In genomic region chr20:34558320-34559202, GRCh38 we compare ENCODE assay signal across 8 cellular contexts. TPM values are rescaled to one million over a fixed set of nuclear protein-coding genes. Genes with fewer than 3 reads are reported as not detected.
DNase-seq lines count a peak whose midpoint lies in the region; ATAC-seq and TF ChIP-seq lines count a peak whose summit lies in the region.

Gene MAP1LC3A, plus strand, starts transcription at chr20:34558718. Its CDS starts 151 bp downstream, at chr20:34558869.

- no peaks in the 10 kb centered on the region for H3K27me3 ChIP-seq in CD4-positive, CD25-positive, alpha-beta regulatory T cell (ENCODE audit: control insufficient read depth, insufficient read depth, low read length)
- H3K27me3 ChIP-seq in GM23338 (ENCODE audit: insufficient read depth) (peaks cover 6% of the 10 kb centered on the region; the same call in 1 of the 2 replicates), mononuclear cell (ENCODE audit: insufficient read depth, low read length) (no peaks in the 10 kb centered on the region)

- H3K36me3 Mint-ChIP-seq in CD4-positive, CD25-positive, alpha-beta regulatory T cell = peaks cover 3% of the 10 kb centered on the region
- H3K36me3 Mint-ChIP-seq in GM23338 (ENCODE audit: low read depth) = no peaks in the 10 kb centered on the region; the same call in 1 of the 3 replicates
- H3K36me3 Mint-ChIP-seq in activated T-cell treated with anti-CD3 and anti-CD28 coated beads, Interleukin-2, amount 50 U/mL, for 4 hours (ENCODE audit: insufficient read depth) = no peaks in the 10 kb centered on the region

- no peaks in the 10 kb centered on the region for H3K36me3 ChIP-seq in CD4-positive, CD25-positive, alpha-beta regulatory T cell (ENCODE audit: control insufficient read depth, insufficient read depth, low read length)
- H3K36me3 ChIP-seq in GM23338 (ENCODE audit: insufficient read depth) = no peaks in the 10 kb centered on the region

- peaks cover 0 to 3% (median 0%) of the 10 kb centered on the region in 7 donors for H3K9me3 Mint-ChIP-seq in CD4-positive, CD25-positive, alpha-beta regulatory T cell
- no peaks in the 10 kb centered on the region for H3K9me3 Mint-ChIP-seq in GM23338
- no peaks in the 10 kb centered on the region for H3K9me3 Mint-ChIP-seq in activated T-cell treated with anti-CD3 and anti-CD28 coated beads, Interleukin-2, amount 50 U/mL, for 4 hours

- no peaks in the 10 kb centered on the region; the same call in 1 of the 2 replicates for H4K20me1 ChIP-seq in GM23338 (replicated peaks; ENCODE audit: insufficient read depth)

- H3K27ac Mint-ChIP-seq in CD4-positive, CD25-positive, alpha-beta regulatory T cell = peak within 1 kb of the TSS; percentile 88 to 97 (median 95)
- 0 out of 2 replicates have a peak within 1 kb of the TSS, but pooled peaks have one; percentile 8 for H3K27ac Mint-ChIP-seq in GM23338

- H3F3A ChIP-seq in GM23338 (replicated peaks; ENCODE audit: low read depth) = no peaks in the 10 kb centered on the region

- peaks cover 4% of the 10 kb centered on the region for H3K4me1 ChIP-seq in CD4-positive, CD25-positive, alpha-beta regulatory T cell (ENCODE audit: control insufficient read depth, insufficient read depth, low read length, poor library complexity, severe bottlenecking)
- H3K4me1 ChIP-seq in GM23338 (ENCODE audit: insufficient read depth) (no peaks in the 10 kb centered on the region), mononuclear cell (ENCODE audit: insufficient read depth, low read length) (peaks cover 9% of the 10 kb centered on the region)

- no peaks in the 10 kb centered on the region for H3K27me3 Mint-ChIP-seq in CD4-positive, CD25-positive, alpha-beta regulatory T cell
- peaks cover 3% of the 10 kb centered on the region for H3K27me3 Mint-ChIP-seq in GM23338 (ENCODE audit: insufficient read depth, low read depth, poor library complexity)
- no peaks in the 10 kb centered on the region for H3K27me3 Mint-ChIP-seq in activated T-cell treated with anti-CD3 and anti-CD28 coated beads, Interleukin-2, amount 50 U/mL, for 4 hours (ENCODE audit: low read depth)

- ATAC-seq in CD4-positive, CD25-positive, alpha-beta regulatory T cell (ENCODE audit: low read depth in 2 of 2) = peak; percentile 76 to 79
- ATAC-seq in GM23338 (peak; percentile 78), HG03039 (IDR thresholded peaks at IDR 0.05; ENCODE audit: unreplicated experiment) (no peak)
- ATAC-seq in activated T-cell treated with anti-CD3 and anti-CD28 coated beads, Interleukin-2, amount 50 U/mL, for 4 hours = peak; percentile 91 to 93

- H3K4me1 Mint-ChIP-seq in CD4-positive, CD25-positive, alpha-beta regulatory T cell = peaks cover 9 to 23% (median 16%) of the 10 kb centered on the region in 4 donors
- peaks cover 3% of the 10 kb centered on the region; the same call in 1 of the 3 replicates for H3K4me1 Mint-ChIP-seq in GM23338
- H3K4me1 Mint-ChIP-seq in activated T-cell treated with anti-CD3 and anti-CD28 coated beads, Interleukin-2, amount 50 U/mL, for 4 hours (ENCODE audit: low read depth) = peaks cover 14% of the 10 kb centered on the region

- DNase-seq in CD4-positive, CD25-positive, alpha-beta regulatory T cell = peak; percentile 91 to 96 (median 92)
- DNase-seq in GM23338 (ENCODE audit: low spot score) = peak; percentile 98
- peak; percentile 75 for DNase-seq in NCI-H2196 treated with DMSO at 0.1 percent for 48 hours (lab: John Stamatoyannopoulos, UW; ENCODE audit: unreplicated experiment)
- peak; percentile 93 for DNase-seq in activated T-cell treated with anti-CD3 and anti-CD28 coated beads, Interleukin-2, amount 50 U/mL, for 4 hours
- DNase-seq in epithelial cell of proximal tubule (ENCODE audit: low read depth) = no peak
- DNase-seq in stimulated activated CD8-positive, alpha-beta memory T cell treated with anti-CD3 and anti-CD28 coated beads, Interleukin-15, amount 100 ng/mL, for 4 hours (ENCODE audit: low read depth in 2 of 2) = peak; percentile 84

- no peaks in the 10 kb centered on the region for H3K9me3 ChIP-seq in CD4-positive, CD25-positive, alpha-beta regulatory T cell (ENCODE audit: control insufficient read depth in 2 of 2, low read length in 2 of 2)
- H3K9me3 ChIP-seq in mononuclear cell (ENCODE audit: low read depth, low read length) = no peaks in the 10 kb centered on the region

- peak within 1 kb of the TSS; percentile 100 for H2AFZ ChIP-seq in GM23338

- H3K4me3 Mint-ChIP-seq in CD4-positive, CD25-positive, alpha-beta regulatory T cell = peak within 1 kb of the TSS; percentile 88 to 93 (median 91)
- H3K4me3 Mint-ChIP-seq in GM23338 = peak within 1 kb of the TSS; percentile 69
- H3K4me3 Mint-ChIP-seq in activated T-cell treated with anti-CD3 and anti-CD28 coated beads, Interleukin-2, amount 50 U/mL, for 4 hours = peak within 1 kb of the TSS; percentile 86

- TF ChIP-seq CTCF in GM23338 (conservative IDR thresholded peaks at IDR 0.05; ENCODE audit: low read depth in 2 of 2) (no peak), epithelial cell of proximal tubule (conservative IDR thresholded peaks at IDR 0.05; ENCODE audit: low read depth, low read length) (no peak)

- no peaks in the 10 kb centered on the region for H3K79me2 ChIP-seq in GM23338 (replicated peaks; ENCODE audit: insufficient read depth)

- peak within 1 kb of the TSS; percentile 96 for H3K27ac ChIP-seq in CD4-positive, CD25-positive, alpha-beta regulatory T cell (ENCODE audit: insufficient read depth, low read length, poor library complexity, severe bottlenecking)
- H3K27ac ChIP-seq in GM23338 (ENCODE audit: low read depth) = no peak within 1 kb of the TSS

- peak within 1 kb of the TSS; percentile 78 for H3K4me2 ChIP-seq in GM23338

- H3K4me3 ChIP-seq in CD4-positive, CD25-positive, alpha-beta regulatory T cell (ENCODE audit: low read depth, low read length) = peak within 1 kb of the TSS; percentile 85
- H3K4me3 ChIP-seq in GM23338 = peak within 1 kb of the TSS; percentile 91
- peak within 1 kb of the TSS; percentile 86 for H3K4me3 ChIP-seq in epithelial cell of proximal tubule (ENCODE audit: low read depth, low read length)
- H3K4me3 ChIP-seq in mononuclear cell (ENCODE audit: low read length) = peak within 1 kb of the TSS; percentile 61

- no peaks in the 10 kb centered on the region for H3K9me2 ChIP-seq in GM23338 (ENCODE audit: insufficient read depth)

TF ChIP-seq in GM23338, 12 proteins besides CTCF, POLR2A, EP300 and RAD21 (continues in another document):
- peak; percentile 39; the same call in 1 of the 2 replicates for TF ChIP-seq POLR2AphosphoS5 (IDR thresholded peaks at IDR 0.05; ENCODE audit: low read depth)
- no peak for TF ChIP-seq NANOG (IDR thresholded peaks at IDR 0.05; ENCODE audit: borderline replicate concordance)
- no peak for TF ChIP-seq EZH2 (IDR thresholded peaks at IDR 0.05; ENCODE audit: low read depth, unreplicated experiment)

RNA-seq across cellular contexts. Expression of gene MAP1LC3A, which starts in this region (rescaled TPM):
- 23.9 TPM for total RNA-seq in CD4-positive, CD25-positive, alpha-beta regulatory T cell
- 10 to 100 TPM in 1 of 4 donors, 1 to 10 TPM in 3; 3.9 to 11.5 (median 5.4) TPM for polyA plus RNA-seq in CD4-positive, CD25-positive, alpha-beta regulatory T cell
- 9.5 and 15.9 TPM in 2 replicates for total RNA-seq in GM23338 (2014; rRNA removed; shearing (Covaris generic))
- 15.2 and 15.3 TPM in 2 replicates for polyA plus RNA-seq in GM23338 (2016; fragmentation: Nextera tagmentation; extraction: Ambion mirVana)
- 1 to 10 TPM in 2 of 3 donors, under 1 TPM in 1; 0.55 to 1.3 (median 1.2) TPM for total RNA-seq in activated T-cell treated with anti-CD3 and anti-CD28 coated beads, Interleukin-2, amount 50 U/mL, for 4 hours
- total RNA-seq in epithelial cell of proximal tubule (21.6 and 28.3 TPM in 2 replicates), mononuclear cell (3.4 TPM)
